Comparison of ENCODE assay signal across 15 cellular contexts in genomic region chr12:79441534-79441933, GRCh38.
"Had no signal": no experiment of that assay in that cellular context is flagged by ENCODE, and none has a peak within 500 bp of the region (broad histone marks: within the 10 kb centered on the region; RNA-seq: fewer than 3 reads in every experiment).

No MANE protein-coding gene starts in this region.

- ATAC-seq: activated CD4-positive, CD25-positive, alpha-beta regulatory T cell treated with anti-CD3 and anti-CD28 coated beads, Interleukin-2, amount 50 U/mL, for 24 hours; activated CD8-positive, alpha-beta memory T cell treated with anti-CD3 and anti-CD28 coated beads, Interleukin-2, amount 10 ng/mL, durations not matched to agents 7 days and 5 days; activated T-cell treated with anti-CD3 and anti-CD28 coated beads, Interleukin-2, amount 50 U/mL, for 4 hours; left lung; psoas muscle; stimulated activated naive B cell treated with anti-CD40 and anti-IgM and Interleukin-4, amounts not matched to agents 10 μg/mL and 1 μg/mL and 100 μg/mL, for 72 hours had no signal

- H3K4me1 ChIP-seq: left lung, psoas muscle had no signal

- H3K9me3 ChIP-seq: esophagus muscularis mucosa, left lung, psoas muscle, sigmoid colon had no signal

- H3K27ac ChIP-seq: esophagus muscularis mucosa, left lung, psoas muscle, sigmoid colon had no signal

- DNase-seq: activated CD4-positive, alpha-beta T cell treated with anti-CD3 and anti-CD28 coated beads, Interleukin-2, amount 50 U/mL, for 4 hours; activated CD8-positive, alpha-beta memory T cell treated with anti-CD3 and anti-CD28 coated beads, Interleukin-2, amount 10 ng/mL, durations not matched to agents 7 days and 5 days; activated effector memory CD4-positive, alpha-beta T cell treated with anti-CD3 and anti-CD28 coated beads, Interleukin-2, amount 50 U/mL, for 16 hours; activated T-cell treated with anti-CD3 and anti-CD28 coated beads, Interleukin-2, amount 50 U/mL, for 4 hours; anterior cingulate cortex; islet precursor cell; left lung; nephron progenitor cell; psoas muscle; sigmoid colon; stimulated activated CD4-positive, alpha-beta T cell treated with anti-CD3 and anti-CD28 coated beads, Interleukin-2, amount 100 ng/mL, for 24 hours; stimulated activated naive B cell treated with anti-CD40 and anti-IgM and Interleukin-4, amounts not matched to agents 10 μg/mL and 1 μg/mL and 100 μg/mL, for 72 hours; substantia nigra had no signal

- H3K36me3 ChIP-seq: esophagus muscularis mucosa, left lung, sigmoid colon had no signal

- H3K4me3 ChIP-seq: esophagus muscularis mucosa, left lung, psoas muscle, sigmoid colon had no signal

- H3K27me3 ChIP-seq: esophagus muscularis mucosa, left lung, sigmoid colon had no signal
